Comparison of ENCODE assay signal across 1 cellular context in genomic region chr7:74405191-74405898, GRCh38.
TF ChIP-seq lines count a peak whose summit lies in the region.

No MANE protein-coding gene starts in this region.

TF ChIP-seq in H1, 55 proteins besides CTCF, POLR2A, EP300 and RAD21 (continued from another document):
- no peak for TF ChIP-seq CHD7 (IDR thresholded peaks at IDR 0.05; ENCODE audit: insufficient replicate concordance, low read length)
- TF ChIP-seq KDM5A (IDR thresholded peaks at IDR 0.05; ENCODE audit: low read length) = no peak
- peak; percentile 61; the same call in 1 of the 2 replicates for TF ChIP-seq USF2 (IDR thresholded peaks at IDR 0.05; ENCODE audit: low read length)
- TF ChIP-seq BCL11A (IDR thresholded peaks at IDR 0.05; ENCODE audit: low read depth in 2 of 2, low read length in 2 of 2) = no peak
- TF ChIP-seq SAP30 (IDR thresholded peaks at IDR 0.05; ENCODE audit: insufficient read depth, insufficient replicate concordance, low read length) = no peak
- no peak for TF ChIP-seq TAF7 (optimal IDR thresholded peaks at IDR 0.05; ENCODE audit: borderline replicate concordance, low read depth, low read length)
- TF ChIP-seq CHD2 (IDR thresholded peaks at IDR 0.05; ENCODE audit: low read length) = no peak
- TF ChIP-seq POLR2AphosphoS5 (IDR thresholded peaks at IDR 0.05; ENCODE audit: low read depth, low read length) = no peak; the same call in 1 of the 2 replicates
- no peak for TF ChIP-seq TEAD4 (IDR thresholded peaks at IDR 0.05; ENCODE audit: low read depth, low read length)
- TF ChIP-seq SIN3A (conservative IDR thresholded peaks at IDR 0.05 in 1 of 2, IDR thresholded peaks at IDR 0.05 in 1 of 2; ENCODE audit: low read depth in 1 of 2, low read length in 2 of 2) = 0 out of 4 replicates have a peak, but pooled peaks of 1 of the 2 experiments have one; percentile 33
- peak; percentile 10 for TF ChIP-seq NANOG (IDR thresholded peaks at IDR 0.05; ENCODE audit: insufficient read depth, low read depth, low read length, poor library complexity, severe bottlenecking)
- TF ChIP-seq BRCA1 (IDR thresholded peaks at IDR 0.05; ENCODE audit: low read depth, low read length) = no peak
- no peak for TF ChIP-seq SP1 (IDR thresholded peaks at IDR 0.05; ENCODE audit: low read depth, low read length)
- no peak for TF ChIP-seq PHF8 (conservative IDR thresholded peaks at IDR 0.05; ENCODE audit: low read depth, low read length)
- TF ChIP-seq SIRT6 (IDR thresholded peaks at IDR 0.05; ENCODE audit: low read length) = no peak
- no peak for TF ChIP-seq KDM4A (IDR thresholded peaks at IDR 0.05; ENCODE audit: low read depth, low read length, severe bottlenecking)
- TF ChIP-seq ASH2L (IDR thresholded peaks at IDR 0.05; ENCODE audit: low read length) = no peak
- TF ChIP-seq GABPA (IDR thresholded peaks at IDR 0.05; ENCODE audit: borderline replicate concordance, insufficient read depth, low read length) = 0 out of 2 replicates have a peak, but pooled peaks have one; percentile 20
- no peak for TF ChIP-seq E2F6 (IDR thresholded peaks at IDR 0.05)
TF ChIP-seq in H1: peak in this region for 7.
